ENCODE assay signal across 1 cellular context in genomic region chr9:38211002-38211401, GRCh38.
TF ChIP-seq lines count a peak whose summit lies in the region.

No MANE protein-coding gene starts in this region.

TF ChIP-seq in SK-N-SH, 30 proteins besides CTCF, POLR2A, EP300 and RAD21 (continued from another document):
- TF ChIP-seq USF1 (IDR thresholded peaks at IDR 0.05; ENCODE audit: borderline replicate concordance, low read depth) (no peak), MXI1 (IDR thresholded peaks at IDR 0.05; ENCODE audit: low read depth, low read length) (no peak), IRF3 (IDR thresholded peaks at IDR 0.05; ENCODE audit: low read depth, low read length) (no peak), GABPA (IDR thresholded peaks at IDR 0.05; ENCODE audit: low read depth) (no peak), FOXM1 (IDR thresholded peaks at IDR 0.05; ENCODE audit: low read depth) (no peak), FOXJ3 (CRISPR knock-in tag; IDR thresholded peaks at IDR 0.05) (no peak), EZH2phosphoT487 (IDR thresholded peaks at IDR 0.05; ENCODE audit: borderline replicate concordance, low read depth) (no peak), TEAD4 (IDR thresholded peaks at IDR 0.05; ENCODE audit: borderline replicate concordance, insufficient read depth) (no peak), ZBTB33 (IDR thresholded peaks at IDR 0.05; ENCODE audit: borderline replicate concordance, low read depth) (no peak), USF2 (IDR thresholded peaks at IDR 0.05; ENCODE audit: borderline replicate concordance, low read depth, low read length) (no peak), NRF1 (IDR thresholded peaks at IDR 0.05; ENCODE audit: low read depth, low read length) (no peak), POLR2AphosphoS5 (IDR thresholded peaks at IDR 0.05; ENCODE audit: low read depth, low read length) (no peak), RFX5 (IDR thresholded peaks at IDR 0.05; ENCODE audit: low read length) (no peak), TAF1 (IDR thresholded peaks at IDR 0.05; ENCODE audit: borderline replicate concordance, low read depth, low read length) (no peak), NFIC (IDR thresholded peaks at IDR 0.05; ENCODE audit: borderline replicate concordance) (no peak), RCOR1 (IDR thresholded peaks at IDR 0.05; ENCODE audit: low read length) (peak; percentile 68; the same call in 1 of the 2 replicates), RXRA (IDR thresholded peaks at IDR 0.05; ENCODE audit: borderline replicate concordance, low read depth) (no peak), TCF12 (IDR thresholded peaks at IDR 0.05) (no peak)
